ENCODE assay signal across 15 cellular contexts in the genomic region with DNA sequence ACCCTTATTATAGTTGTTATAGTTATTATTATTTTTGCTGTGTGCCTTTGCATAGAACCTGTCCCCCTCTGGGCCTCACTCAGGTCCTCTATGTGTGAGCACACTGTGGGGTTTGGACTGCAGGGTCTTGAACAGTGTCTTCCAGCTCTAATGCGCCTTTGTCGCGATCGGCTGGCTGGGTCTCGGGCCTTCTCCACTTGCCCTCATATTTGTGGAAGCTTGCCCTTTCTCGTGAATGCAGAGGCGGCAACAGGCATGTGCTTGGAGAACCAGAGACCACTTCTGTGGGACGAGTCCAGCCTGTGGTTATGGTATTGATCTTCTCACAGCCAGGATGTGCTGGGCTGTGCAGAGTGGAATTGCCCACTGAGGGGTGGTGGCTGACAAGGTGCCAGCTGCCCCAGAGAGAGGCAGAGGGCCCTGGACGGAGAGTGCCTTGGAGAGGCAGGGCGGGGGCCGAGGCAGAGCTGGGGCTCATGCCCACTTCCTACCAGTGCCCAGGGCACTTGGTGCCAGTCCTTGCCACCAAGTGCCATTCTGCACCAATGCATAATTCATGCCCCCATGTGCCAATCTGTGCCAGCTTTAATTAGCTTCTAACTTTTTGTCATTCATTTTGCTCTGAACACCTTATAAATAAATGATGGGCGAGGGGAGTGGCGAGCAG. TPM values are rescaled to one million over a fixed set of nuclear protein-coding genes. Genes with fewer than 3 reads are reported as not detected.
"Had no signal": no experiment of that assay in that cellular context is flagged by ENCODE, and none has a peak within 500 bp of the region (broad histone marks: within the 10 kb centered on the region; RNA-seq: fewer than 3 reads in every experiment).

No MANE protein-coding gene starts in this region.

- H3K4me1 ChIP-seq: foreskin keratinocyte, psoas muscle, stomach, thyroid gland had no signal

- H3K9me3 ChIP-seq: neutrophil, psoas muscle, stomach, thyroid gland had no signal

- H3K4me3 ChIP-seq: psoas muscle, stomach, thyroid gland had no signal

- H3K36me3 ChIP-seq: neutrophil, stomach, thyroid gland had no signal

- DNase-seq: erythroblast; foreskin keratinocyte; kidney glomerular epithelial cell; mammary epithelial cell; naive thymus-derived CD4-positive, alpha-beta T cell; nephron progenitor cell; psoas muscle; retina; small intestine; stimulated activated CD4-positive, alpha-beta T cell treated with anti-CD3 and anti-CD28 coated beads, Interleukin-12 subunit alpha, Interleukin-12 subunit beta, amount 100 ng/mL, for 4 hours; stimulated activated naive CD4-positive, alpha-beta T cell; stomach; thyroid gland had no signal

- H3K27me3 ChIP-seq: thyroid gland had no signal

- H3K27ac ChIP-seq: foreskin keratinocyte, neutrophil, psoas muscle, stomach, thyroid gland had no signal

RNA-seq across cellular contexts. Expression of gene CDH23, which starts 6.8 kb away (rescaled TPM):
- total RNA-seq: endothelial cell of umbilical vein had no signal
